Comparison of ENCODE assay signal across 15 cellular contexts in the genomic region with DNA sequence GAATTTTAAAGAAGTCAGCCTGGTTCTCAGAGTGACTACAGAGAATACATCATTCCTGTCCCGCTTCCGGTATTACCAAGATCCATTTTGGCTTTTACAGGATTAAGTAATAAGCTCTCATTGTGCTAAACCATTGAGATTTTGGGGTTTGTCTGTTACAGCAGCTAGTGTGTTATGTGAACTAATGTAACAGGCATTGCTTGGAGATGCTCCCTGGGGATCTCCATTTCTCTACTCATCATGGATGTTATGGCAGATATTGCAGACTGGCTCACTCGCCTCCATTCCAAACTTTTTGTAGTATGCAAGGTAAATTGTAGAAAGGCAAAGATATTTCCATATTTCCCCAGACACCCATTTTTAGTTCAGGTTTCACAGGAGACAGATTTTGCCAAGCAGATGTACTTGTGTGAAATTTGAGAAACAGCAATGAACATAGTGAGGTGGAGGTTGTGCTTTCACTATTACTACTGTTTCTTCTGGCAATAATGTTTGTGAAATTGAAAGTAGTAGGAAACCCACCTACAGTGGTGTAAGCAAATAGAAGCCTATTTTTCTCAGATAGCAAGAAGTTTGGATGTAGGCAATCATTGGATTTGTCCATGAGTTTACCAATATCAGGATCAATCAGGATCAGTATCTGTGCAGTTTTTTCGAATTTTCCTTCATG.
DNase-seq lines count a peak whose midpoint lies in the region; ATAC-seq, FAIRE-seq and TF ChIP-seq lines count a peak whose summit lies in the region.
"Had no signal": no experiment of that assay in that cellular context is flagged by ENCODE, and none has a peak within 500 bp of the region (broad histone marks: within the 10 kb centered on the region; RNA-seq: fewer than 3 reads in every experiment).

No MANE protein-coding gene starts in this region.

- no peak for TF ChIP-seq POLR2A in A549 (IDR thresholded peaks at IDR 0.05; ENCODE audit: low read length)

- peak; percentile 54 for FAIRE-seq in A549 (lab: Jason Lieb, UNC)

- POLR2A ChIA-PET in A549 (lab: Yijun Ruan, JAX), result no interaction called here

- no peak overlapping the region for H3K27ac ChIP-seq in A549
- H3K27ac ChIP-seq: SK-N-MC, thyroid gland had no signal

- H3K27me3 ChIP-seq in HAP-1 (ENCODE audit: low read depth) (no peaks in the 10 kb centered on the region), BE2C (no peaks in the 10 kb centered on the region)
- H3K27me3 ChIP-seq: thyroid gland had no signal

- TF ChIP-seq CTCF in A549 (IDR thresholded peaks at IDR 0.05), result no peak
- TF ChIP-seq CTCF in BE2C (IDR thresholded peaks at IDR 0.05; ENCODE audit: low read depth, low read length), result no peak

- H3K36me3 ChIP-seq in HAP-1 (replicated peaks), result no peaks in the 10 kb centered on the region
- no peaks in the 10 kb centered on the region for H3K36me3 ChIP-seq in BE2C
- H3K36me3 ChIP-seq: thyroid gland had no signal

- TF ChIP-seq RAD21 in A549 (conservative IDR thresholded peaks at IDR 0.05 in 1 of 2, IDR thresholded peaks at IDR 0.05 in 1 of 2), result no peak

- H3K4me3 ChIP-seq in A549, result no peak overlapping the region
- H3K4me3 ChIP-seq in HAP-1, result no peak overlapping the region
- H3K4me3 ChIP-seq in BE2C (ENCODE audit: low read depth, low read length), result no peak overlapping the region
- H3K4me3 ChIP-seq: SK-N-MC, thyroid gland had no signal

- WGBS in A549 (ENCODE audit: missing lambda C conversion rate), result 59% methylated on average over 4 of the region's 4 CpGs

- TF ChIP-seq EP300 in A549 (IDR thresholded peaks at IDR 0.05), result no peak

- H3K4me1 ChIP-seq in A549, result no peaks in the 10 kb centered on the region
- H3K4me1 ChIP-seq in HAP-1, result no peaks in the 10 kb centered on the region
- no peaks in the 10 kb centered on the region for H3K4me1 ChIP-seq in BE2C
- H3K4me1 ChIP-seq: thyroid gland had no signal

- in situ Hi-C loops in HAP-1 (cut with MboI; ENCODE audit: low sequenced_read_pairs), result no loop called here
- in situ Hi-C loops in G401 (cut with HindIII; ENCODE audit: low sequenced_read_pairs), result no loop called here

- ATAC-seq in A549 (no peak), GM18868 (IDR thresholded peaks at IDR 0.05; ENCODE audit: unreplicated experiment) (peak; percentile 67), GM21723 (IDR thresholded peaks at IDR 0.05; ENCODE audit: unreplicated experiment) (peak; percentile 88), HG03280 (IDR thresholded peaks at IDR 0.05; ENCODE audit: unreplicated experiment) (peak; percentile 77), GM21576 (IDR thresholded peaks at IDR 0.05; ENCODE audit: unreplicated experiment) (no peak)

- H3K9me3 ChIP-seq in A549, result no peaks in the 10 kb centered on the region
- H3K9me3 ChIP-seq in HAP-1, result no peaks in the 10 kb centered on the region
- H3K9me3 ChIP-seq in BE2C, result no peaks in the 10 kb centered on the region
- H3K9me3 ChIP-seq: thyroid gland had no signal

- CTCF ChIA-PET in A549 (lab: Yijun Ruan, JAX), result interaction anchor here (0.6 to 1.2 kb wide), 2 partner anchors 9 to 115 kb away, joined by 3 read pairs; no protein-coding TSS in a partner anchor

- DNase-seq in A549 (ENCODE audit: low read depth in 1 of 2, low spot score in 1 of 2), result no peak
- DNase-seq in HAP-1 (ENCODE audit: low spot score in 2 of 2), result no peak
- no peak for DNase-seq in BE2C
- DNase-seq in G401 (ENCODE audit: low spot score), result no peak
- DNase-seq: activated naive CD8-positive, alpha-beta T cell treated with anti-CD3 and anti-CD28 coated beads, Interleukin-2, amount 10 ng/mL, durations not matched to agents 7 days and 5 days; activated T-cell treated with anti-CD3 and anti-CD28 coated beads for 4 hours; central memory CD4-positive, alpha-beta T cell; endodermal cell; islet precursor cell; thyroid gland had no signal

- no peak overlapping the region for H3K4me2 ChIP-seq in A549

TF ChIP-seq in A549, 52 proteins besides CTCF, POLR2A, EP300 and RAD21:
- TF ChIP-seq ZFP36 (IDR thresholded peaks at IDR 0.05; ENCODE audit: borderline replicate concordance, partially characterized antibody), result no peak
- no peak for TF ChIP-seq JUNB (IDR thresholded peaks at IDR 0.05)
- no peak for TF ChIP-seq EHMT2 (IDR thresholded peaks at IDR 0.05; ENCODE audit: low read depth)
- TF ChIP-seq KDM1A (IDR thresholded peaks at IDR 0.05; ENCODE audit: low read depth), result no peak
- TF ChIP-seq NFE2L2 (conservative IDR thresholded peaks at IDR 0.05; ENCODE audit: low read length), result no peak
- TF ChIP-seq, protein P1, sequence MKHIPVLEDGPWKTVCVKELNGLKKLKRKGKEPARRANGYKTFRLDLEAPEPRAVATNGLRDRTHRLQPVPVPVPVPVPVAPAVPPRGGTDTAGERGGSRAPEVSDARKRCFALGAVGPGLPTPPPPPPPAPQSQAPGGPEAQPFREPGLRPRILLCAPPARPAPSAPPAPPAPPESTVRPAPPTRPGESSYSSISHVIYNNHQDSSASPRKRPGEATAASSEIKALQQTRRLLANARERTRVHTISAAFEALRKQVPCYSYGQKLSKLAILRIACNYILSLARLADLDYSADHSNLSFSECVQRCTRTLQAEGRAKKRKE (CRISPR knock-in tag; IDR thresholded peaks at IDR 0.05; ENCODE audit: low read depth), result no peak
- TF ChIP-seq HOXB5 (CRISPR knock-in tag; IDR thresholded peaks at IDR 0.05), result no peak
- no peak for TF ChIP-seq FOSB (CRISPR knock-in tag; IDR thresholded peaks at IDR 0.05)
- TF ChIP-seq, protein P2, sequence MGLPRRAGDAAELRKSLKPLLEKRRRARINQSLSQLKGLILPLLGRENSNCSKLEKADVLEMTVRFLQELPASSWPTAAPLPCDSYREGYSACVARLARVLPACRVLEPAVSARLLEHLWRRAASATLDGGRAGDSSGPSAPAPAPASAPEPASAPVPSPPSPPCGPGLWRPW (IDR thresholded peaks at IDR 0.05), result no peak
- TF ChIP-seq ZC3H11A (IDR thresholded peaks at IDR 0.05), result no peak
- TF ChIP-seq RFX5 (IDR thresholded peaks at IDR 0.05), result no peak
- no peak for TF ChIP-seq CHD4 (IDR thresholded peaks at IDR 0.05; ENCODE audit: borderline replicate concordance)
- no peak for TF ChIP-seq JUN (IDR thresholded peaks at IDR 0.05)
- TF ChIP-seq, protein P3, sequence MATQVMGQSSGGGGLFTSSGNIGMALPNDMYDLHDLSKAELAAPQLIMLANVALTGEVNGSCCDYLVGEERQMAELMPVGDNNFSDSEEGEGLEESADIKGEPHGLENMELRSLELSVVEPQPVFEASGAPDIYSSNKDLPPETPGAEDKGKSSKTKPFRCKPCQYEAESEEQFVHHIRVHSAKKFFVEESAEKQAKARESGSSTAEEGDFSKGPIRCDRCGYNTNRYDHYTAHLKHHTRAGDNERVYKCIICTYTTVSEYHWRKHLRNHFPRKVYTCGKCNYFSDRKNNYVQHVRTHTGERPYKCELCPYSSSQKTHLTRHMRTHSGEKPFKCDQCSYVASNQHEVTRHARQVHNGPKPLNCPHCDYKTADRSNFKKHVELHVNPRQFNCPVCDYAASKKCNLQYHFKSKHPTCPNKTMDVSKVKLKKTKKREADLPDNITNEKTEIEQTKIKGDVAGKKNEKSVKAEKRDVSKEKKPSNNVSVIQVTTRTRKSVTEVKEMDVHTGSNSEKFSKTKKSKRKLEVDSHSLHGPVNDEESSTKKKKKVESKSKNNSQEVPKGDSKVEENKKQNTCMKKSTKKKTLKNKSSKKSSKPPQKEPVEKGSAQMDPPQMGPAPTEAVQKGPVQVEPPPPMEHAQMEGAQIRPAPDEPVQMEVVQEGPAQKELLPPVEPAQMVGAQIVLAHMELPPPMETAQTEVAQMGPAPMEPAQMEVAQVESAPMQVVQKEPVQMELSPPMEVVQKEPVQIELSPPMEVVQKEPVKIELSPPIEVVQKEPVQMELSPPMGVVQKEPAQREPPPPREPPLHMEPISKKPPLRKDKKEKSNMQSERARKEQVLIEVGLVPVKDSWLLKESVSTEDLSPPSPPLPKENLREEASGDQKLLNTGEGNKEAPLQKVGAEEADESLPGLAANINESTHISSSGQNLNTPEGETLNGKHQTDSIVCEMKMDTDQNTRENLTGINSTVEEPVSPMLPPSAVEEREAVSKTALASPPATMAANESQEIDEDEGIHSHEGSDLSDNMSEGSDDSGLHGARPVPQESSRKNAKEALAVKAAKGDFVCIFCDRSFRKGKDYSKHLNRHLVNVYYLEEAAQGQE (IDR thresholded peaks at IDR 0.05), result no peak
- TF ChIP-seq, protein P4, sequence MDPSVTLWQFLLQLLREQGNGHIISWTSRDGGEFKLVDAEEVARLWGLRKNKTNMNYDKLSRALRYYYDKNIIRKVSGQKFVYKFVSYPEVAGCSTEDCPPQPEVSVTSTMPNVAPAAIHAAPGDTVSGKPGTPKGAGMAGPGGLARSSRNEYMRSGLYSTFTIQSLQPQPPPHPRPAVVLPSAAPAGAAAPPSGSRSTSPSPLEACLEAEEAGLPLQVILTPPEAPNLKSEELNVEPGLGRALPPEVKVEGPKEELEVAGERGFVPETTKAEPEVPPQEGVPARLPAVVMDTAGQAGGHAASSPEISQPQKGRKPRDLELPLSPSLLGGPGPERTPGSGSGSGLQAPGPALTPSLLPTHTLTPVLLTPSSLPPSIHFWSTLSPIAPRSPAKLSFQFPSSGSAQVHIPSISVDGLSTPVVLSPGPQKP (IDR thresholded peaks at IDR 0.05; ENCODE audit: low read depth, low read length), result no peak
- TF ChIP-seq HDAC2 (IDR thresholded peaks at IDR 0.05), result no peak
- TF ChIP-seq, protein P5, sequence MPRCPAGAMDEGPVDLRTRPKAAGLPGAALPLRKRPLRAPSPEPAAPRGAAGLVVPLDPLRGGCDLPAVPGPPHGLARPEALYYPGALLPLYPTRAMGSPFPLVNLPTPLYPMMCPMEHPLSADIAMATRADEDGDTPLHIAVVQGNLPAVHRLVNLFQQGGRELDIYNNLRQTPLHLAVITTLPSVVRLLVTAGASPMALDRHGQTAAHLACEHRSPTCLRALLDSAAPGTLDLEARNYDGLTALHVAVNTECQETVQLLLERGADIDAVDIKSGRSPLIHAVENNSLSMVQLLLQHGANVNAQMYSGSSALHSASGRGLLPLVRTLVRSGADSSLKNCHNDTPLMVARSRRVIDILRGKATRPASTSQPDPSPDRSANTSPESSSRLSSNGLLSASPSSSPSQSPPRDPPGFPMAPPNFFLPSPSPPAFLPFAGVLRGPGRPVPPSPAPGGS (IDR thresholded peaks at IDR 0.05), result no peak
- no peak for TF ChIP-seq MAZ (IDR thresholded peaks at IDR 0.05; ENCODE audit: borderline replicate concordance, low read depth, low read length)

Comparison
In these comparisons a context has a peak if more than half of its experiments do, and no peak if none do; other contexts are left out.
1. ATAC-seq: peak in GM18868 (single experiment), GM21723 (single experiment) and HG03280 (single experiment); none in A549 (0 of 2) and GM21576 (single experiment).